33 cellular contexts compared by ENCODE assay signal in genomic region chr2:100185105-100185504, GRCh38.
"Had no signal": no experiment of that assay in that cellular context is flagged by ENCODE, and none has a peak within 500 bp of the region (broad histone marks: within the 10 kb centered on the region; RNA-seq: fewer than 3 reads in every experiment).

No MANE protein-coding gene starts in this region.

- H3K4me1 ChIP-seq: adrenal gland, ascending aorta, vagina had no signal

- H3K79me2 ChIP-seq: hepatocyte had no signal

- H3K4me2 ChIP-seq: hepatocyte had no signal

- H3K27ac Mint-ChIP-seq: activated naive CD4-positive, alpha-beta T cell treated with anti-CD3 and anti-CD28 coated beads for 36 hours; activated naive CD8-positive, alpha-beta T cell treated with anti-CD3 and anti-CD28 coated beads for 36 hours; activated T-helper 1 cell treated with anti-CD3 and anti-CD28 coated beads, Interleukin-12 subunit alpha, Interleukin-12 subunit beta, Interleukin-2, Interleukin-4 antibody, amounts not matched to agents 30 ng/mL and 10 ng/mL and 1 ng/mL, durations not matched to agents 14 hours and 24 hours and 36 hours; brain; stimulated activated naive B cell treated with anti-CD40 and anti-IgM and Interleukin-4, amounts not matched to agents 10 μg/mL and 1 μg/mL and 100 μg/mL, for 72 hours; T-helper 2 cell treated with Interferon-gamma antibody and Interleukin-4, amounts not matched to agents 5 μg/mL and 100 μg/mL, for 36 hours had no signal

- H3K27ac ChIP-seq: adrenal gland, ascending aorta, cardiac muscle cell, dorsolateral prefrontal cortex, hepatocyte, thyroid gland, upper lobe of left lung, vagina had no signal

- H3K27me3 ChIP-seq: adrenal gland, ascending aorta, cardiac muscle cell, dorsolateral prefrontal cortex, gastroesophageal sphincter, hepatocyte, stomach, thyroid gland, upper lobe of left lung, vagina had no signal

- ATAC-seq: left cardiac atrium; left ventricle myocardium superior; right cardiac atrium; stimulated activated naive B cell treated with anti-CD40 and anti-IgM and Interleukin-4, amounts not matched to agents 10 μg/mL and 1 μg/mL and 100 μg/mL, for 72 hours had no signal

- H3K9me3 ChIP-seq: adrenal gland, ascending aorta, gastroesophageal sphincter, stomach, thyroid gland, upper lobe of left lung, vagina had no signal

- H3K36me3 ChIP-seq: adrenal gland, ascending aorta, cardiac muscle cell, gastroesophageal sphincter, stomach, thyroid gland, upper lobe of left lung, vagina had no signal

- DNase-seq: activated CD4-positive, alpha-beta T cell treated with anti-CD3 and anti-CD28 coated beads for 4 hours; activated CD4-positive, alpha-beta T cell treated with anti-CD3 and anti-CD28 coated beads, Interleukin-2, amount 50 U/mL, for 4 hours; activated CD8-positive, alpha-beta memory T cell treated with anti-CD3 and anti-CD28 coated beads for 24 hours; activated effector memory CD4-positive, alpha-beta T cell treated with anti-CD3 and anti-CD28 coated beads, Interleukin-2, amount 50 U/mL, for 16 hours; activated naive CD4-positive, alpha-beta T cell treated with anti-CD3 and anti-CD28 coated beads for 36 hours; activated naive CD8-positive, alpha-beta T cell treated with anti-CD3 and anti-CD28 coated beads for 36 hours; adrenal gland; cerebellar nuclear complex; dorsolateral prefrontal cortex; effector memory CD4-positive, alpha-beta T cell; islet precursor cell; left cardiac atrium; left ventricle myocardium superior; naive B cell; nucleus accumbens; posterior cingulate gyrus; right cardiac atrium; stimulated activated CD4-positive, alpha-beta T cell treated with anti-CD3 and anti-CD28 coated beads, Interleukin-15, amount 100 ng/mL, for 24 hours; stimulated activated CD4-positive, alpha-beta T cell treated with anti-CD3 and anti-CD28 coated beads, Interleukin-2, amount 100 ng/mL, for 24 hours; stimulated activated naive B cell treated with anti-CD40 and anti-IgM and Interleukin-4, amounts not matched to agents 10 μg/mL and 1 μg/mL and 100 μg/mL, for 72 hours; stomach; thyroid gland; upper lobe of left lung had no signal

- H3K9me3 Mint-ChIP-seq: activated naive CD4-positive, alpha-beta T cell treated with anti-CD3 and anti-CD28 coated beads for 36 hours; activated naive CD8-positive, alpha-beta T cell treated with anti-CD3 and anti-CD28 coated beads for 36 hours; activated T-helper 1 cell treated with anti-CD3 and anti-CD28 coated beads, Interleukin-12 subunit alpha, Interleukin-12 subunit beta, Interleukin-2, Interleukin-4 antibody, amounts not matched to agents 30 ng/mL and 10 ng/mL and 1 ng/mL, durations not matched to agents 14 hours and 24 hours and 36 hours; naive B cell; neural crest cell; stimulated activated naive B cell treated with anti-CD40 and anti-IgM and Interleukin-4, amounts not matched to agents 10 μg/mL and 1 μg/mL and 100 μg/mL, for 72 hours; T-helper 2 cell treated with Interferon-gamma antibody and Interleukin-4, amounts not matched to agents 5 μg/mL and 100 μg/mL, for 36 hours had no signal

- H3K4me3 ChIP-seq: adrenal gland, ascending aorta, cardiac muscle cell, coronary artery, dorsolateral prefrontal cortex, gastroesophageal sphincter, hepatocyte, stomach, thyroid gland, upper lobe of left lung, vagina had no signal

- H3K4me3 Mint-ChIP-seq: activated naive CD4-positive, alpha-beta T cell treated with anti-CD3 and anti-CD28 coated beads for 36 hours; activated naive CD8-positive, alpha-beta T cell treated with anti-CD3 and anti-CD28 coated beads for 36 hours; activated T-helper 1 cell treated with anti-CD3 and anti-CD28 coated beads, Interleukin-12 subunit alpha, Interleukin-12 subunit beta, Interleukin-2, Interleukin-4 antibody, amounts not matched to agents 30 ng/mL and 10 ng/mL and 1 ng/mL, durations not matched to agents 14 hours and 24 hours and 36 hours; brain; naive B cell; neural crest cell; stimulated activated naive B cell treated with anti-CD40 and anti-IgM and Interleukin-4, amounts not matched to agents 10 μg/mL and 1 μg/mL and 100 μg/mL, for 72 hours; T-helper 2 cell treated with Interferon-gamma antibody and Interleukin-4, amounts not matched to agents 5 μg/mL and 100 μg/mL, for 36 hours had no signal

- H2AFZ ChIP-seq: hepatocyte had no signal

- H3K4me1 Mint-ChIP-seq: activated naive CD8-positive, alpha-beta T cell treated with anti-CD3 and anti-CD28 coated beads for 36 hours had no signal

- H3K36me3 Mint-ChIP-seq: activated naive CD8-positive, alpha-beta T cell treated with anti-CD3 and anti-CD28 coated beads for 36 hours; brain; naive B cell; stimulated activated naive B cell treated with anti-CD40 and anti-IgM and Interleukin-4, amounts not matched to agents 10 μg/mL and 1 μg/mL and 100 μg/mL, for 72 hours had no signal

- H3K27me3 Mint-ChIP-seq: activated naive CD8-positive, alpha-beta T cell treated with anti-CD3 and anti-CD28 coated beads for 36 hours; stimulated activated naive B cell treated with anti-CD40 and anti-IgM and Interleukin-4, amounts not matched to agents 10 μg/mL and 1 μg/mL and 100 μg/mL, for 72 hours had no signal
